Comparison of ENCODE assay signal across 8 cellular contexts in the genomic region with DNA sequence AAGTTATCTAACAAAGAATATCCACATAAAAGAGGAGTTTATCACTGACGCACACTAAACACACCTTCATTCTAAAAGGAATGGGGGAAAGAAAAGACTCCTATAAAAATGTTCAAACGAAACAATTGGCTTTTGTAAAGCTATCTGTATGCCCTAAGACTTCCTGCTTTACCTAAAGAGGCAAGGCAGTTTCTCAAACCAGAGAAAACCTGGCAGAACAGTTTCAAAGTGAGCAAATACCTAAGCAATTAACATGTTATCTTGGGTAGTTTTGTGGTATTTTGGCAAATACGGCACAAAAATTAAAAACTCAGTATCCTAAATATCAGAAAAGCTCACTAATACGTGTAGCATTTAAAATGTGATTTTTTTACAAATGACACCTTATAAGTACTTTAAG. TPM values are rescaled to one million over a fixed set of nuclear protein-coding genes. Genes with fewer than 3 reads are reported as not detected.
DNase-seq lines count a peak whose midpoint lies in the region; ATAC-seq and TF ChIP-seq lines count a peak whose summit lies in the region.

No MANE protein-coding gene starts in this region.

- 7 to 15% methylated on average over 4 of the region's 4 CpGs for WGBS in transverse colon (ENCODE audit: low coverage in 1 of 2), 2 donors

- DNase-seq in AG04449 (ENCODE audit: low read depth, low spot score) (no peak), HCEC 1CT (peak; percentile 10), left kidney (ENCODE audit: low read depth, low spot score) (peak; percentile 41), transverse colon (no peak), NCI-H1694 (lab: John Stamatoyannopoulos, UW) (no peak)
- DNase-seq in activated naive CD8-positive, alpha-beta T cell treated with anti-CD3 and anti-CD28 coated beads for 36 hours: no peak
- DNase-seq in stimulated activated CD8-positive, alpha-beta memory T cell treated with anti-CD3 and anti-CD28 coated beads, Interleukin-4, amount 100 ng/mL, for 48 hours: no peak

- no peaks in the 10 kb centered on the region for H3K9me3 Mint-ChIP-seq in activated naive CD8-positive, alpha-beta T cell treated with anti-CD3 and anti-CD28 coated beads for 36 hours

- POLR2A ChIA-PET in AG04449 (lab: Yijun Ruan, JAX): no interaction called here

- in situ Hi-C loops in transverse colon (cut with MboI; ENCODE audit: low pct_ligation_motif_present in 1 of 4, low pct_unique_long_range_greater_than_20kb in 1 of 4, low sequenced_read_pairs in 3 of 4): no loop called here

- H3K4me1 Mint-ChIP-seq in activated naive CD8-positive, alpha-beta T cell treated with anti-CD3 and anti-CD28 coated beads for 36 hours: peaks cover 31% of the 10 kb centered on the region

- H3K4me3 ChIP-seq in AG04449 (ENCODE audit: low read depth, low read length) (peak overlapping the region; percentile 89), transverse colon (peak overlapping the region in 3 of 4 donors; percentile 53 to 93 (median 65))

- H3K4me1 ChIP-seq in transverse colon: peaks cover 22 to 60% (median 34%) of the 10 kb centered on the region in 4 donors

- peaks cover 0 to 4% (median 1%) of the 10 kb centered on the region in 4 donors for H3K36me3 ChIP-seq in transverse colon

- CTCF ChIA-PET in AG04449 (lab: Yijun Ruan, JAX): interaction anchor here (1.0 to 2.9 kb wide), 2 partner anchors 120 to 135 kb away, joined by 3 to 8 read pairs; no protein-coding TSS in a partner anchor

- TF ChIP-seq POLR2A in transverse colon (IDR thresholded peaks at IDR 0.05): peak; percentile 21

- peak overlapping the region; percentile 100 for H3K27ac Mint-ChIP-seq in activated naive CD8-positive, alpha-beta T cell treated with anti-CD3 and anti-CD28 coated beads for 36 hours

- peaks cover 39% of the 10 kb centered on the region for H3K36me3 Mint-ChIP-seq in activated naive CD8-positive, alpha-beta T cell treated with anti-CD3 and anti-CD28 coated beads for 36 hours

- no peak for TF ChIP-seq EP300 in transverse colon (IDR thresholded peaks at IDR 0.05; ENCODE audit: low read depth)

- no peak for ATAC-seq in GM21737 (IDR thresholded peaks at IDR 0.05; ENCODE audit: unreplicated experiment)

- intact Hi-C loops in transverse colon (cut with DNase I; ENCODE audit: low total_unique reads): no loop called here

- TF ChIP-seq CTCF in AG04449 (IDR thresholded peaks at IDR 0.05; ENCODE audit: insufficient read depth, low read length, missing control alignments): no peak
- TF ChIP-seq CTCF in transverse colon (IDR thresholded peaks at IDR 0.05): no peak

- H3K4me3 Mint-ChIP-seq in activated naive CD8-positive, alpha-beta T cell treated with anti-CD3 and anti-CD28 coated beads for 36 hours: peak overlapping the region; percentile 99

- H3K9me3 ChIP-seq in transverse colon: no peaks in the 10 kb centered on the region

- H3K27me3 Mint-ChIP-seq in activated naive CD8-positive, alpha-beta T cell treated with anti-CD3 and anti-CD28 coated beads for 36 hours: no peaks in the 10 kb centered on the region

- peak overlapping the region; percentile 90 to 97 (median 94) for H3K27ac ChIP-seq in transverse colon

- no peaks in the 10 kb centered on the region for H3K27me3 ChIP-seq in transverse colon

RNA-seq across cellular contexts. Expression of gene PUM1, which starts 1.9 kb away (rescaled TPM):
- 10 to 100 TPM; 93.4 to 94.6 TPM for total RNA-seq in activated naive CD8-positive, alpha-beta T cell treated with anti-CD3 and anti-CD28 coated beads for 36 hours
- 100 to 1,000 TPM in 1 of 4 donors, 10 to 100 TPM in 3; 73.6 to 201 (median 78.5) TPM for total RNA-seq in transverse colon

Comparison
In these comparisons a context has a peak if more than half of its experiments do, and no peak if none do; other contexts are left out.
1. DNase-seq: peak in HCEC 1CT (single experiment) and left kidney (single experiment); none in AG04449 (single experiment), activated naive CD8-positive, alpha-beta T cell treated with anti-CD3 and anti-CD28 coated beads for 36 hours (single experiment), transverse colon (single experiment), stimulated activated CD8-positive, alpha-beta memory T cell treated with anti-CD3 and anti-CD28 coated beads, Interleukin-4, amount 100 ng/mL, for 48 hours (single experiment) and NCI-H1694 (single experiment).